16 cellular contexts compared by ENCODE assay signal in the genomic region with DNA sequence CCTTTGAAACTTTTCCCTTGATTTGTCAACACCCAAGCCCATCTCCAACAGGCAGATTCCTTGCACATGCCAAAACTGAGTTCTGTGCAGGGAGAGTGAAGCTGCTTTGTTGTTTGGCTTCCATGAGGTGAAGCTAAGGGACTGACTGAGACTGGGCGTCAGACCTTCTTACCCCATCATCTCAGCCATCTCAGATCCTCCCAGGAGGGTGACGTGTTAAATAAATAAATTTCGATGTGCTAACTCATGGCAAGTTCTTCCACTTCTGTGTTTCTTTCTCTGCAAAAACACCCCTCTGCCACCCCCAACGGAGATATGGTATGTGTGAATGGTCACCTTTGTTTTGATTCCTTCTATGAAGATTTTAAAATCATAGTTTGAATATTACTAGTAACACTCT.
"Had no signal": no experiment of that assay in that cellular context is flagged by ENCODE, and none has a peak within 500 bp of the region (broad histone marks: within the 10 kb centered on the region; RNA-seq: fewer than 3 reads in every experiment).

No MANE protein-coding gene starts in this region.

- DNase-seq: activated gamma-delta T cell; activated naive CD8-positive, alpha-beta T cell treated with anti-CD3 and anti-CD28 coated beads for 36 hours; activated T-cell treated with anti-CD3 and anti-CD28 coated beads, Interleukin-2, amount 50 U/mL, for 1 hour; effector CD4-positive, alpha-beta T cell; glutamatergic neuron; immature natural killer cell; left cardiac atrium; lower lobe of right lung; naive thymus-derived CD4-positive, alpha-beta T cell; retina; stimulated activated CD4-positive, alpha-beta T cell treated with anti-CD3 and anti-CD28 coated beads, Interleukin-15, amount 100 ng/mL, for 24 hours; stimulated activated CD4-positive, alpha-beta T cell treated with anti-CD3 and anti-CD28 coated beads, Interleukin-4, amount 100 ng/mL, for 4 hours; stomach; tibial artery had no signal

- H3K27me3 Mint-ChIP-seq: activated naive CD8-positive, alpha-beta T cell treated with anti-CD3 and anti-CD28 coated beads for 36 hours; naive thymus-derived CD4-positive, alpha-beta T cell had no signal

- H3K27ac ChIP-seq: lower lobe of right lung, stomach, tibial artery, vagina had no signal

- H3K4me1 ChIP-seq: lower lobe of right lung, stomach, tibial artery, vagina had no signal

- H3K9me3 ChIP-seq: lower lobe of right lung, stomach, tibial artery, vagina had no signal

- H3K27ac Mint-ChIP-seq: immature natural killer cell; naive thymus-derived CD4-positive, alpha-beta T cell had no signal

- H3K4me3 Mint-ChIP-seq: activated naive CD8-positive, alpha-beta T cell treated with anti-CD3 and anti-CD28 coated beads for 36 hours; immature natural killer cell; naive thymus-derived CD4-positive, alpha-beta T cell had no signal

- H3K9me3 Mint-ChIP-seq: activated naive CD8-positive, alpha-beta T cell treated with anti-CD3 and anti-CD28 coated beads for 36 hours; immature natural killer cell; naive thymus-derived CD4-positive, alpha-beta T cell had no signal

- H3K4me1 Mint-ChIP-seq: activated naive CD8-positive, alpha-beta T cell treated with anti-CD3 and anti-CD28 coated beads for 36 hours; immature natural killer cell; naive thymus-derived CD4-positive, alpha-beta T cell had no signal

- ATAC-seq: activated CD4-positive, CD25-positive, alpha-beta regulatory T cell treated with anti-CD3 and anti-CD28 coated beads, Interleukin-2, amount 50 U/mL, for 24 hours; left cardiac atrium; lower lobe of right lung had no signal

- H3K27me3 ChIP-seq: stomach, tibial artery, vagina had no signal

- H3K4me3 ChIP-seq: lower lobe of right lung, stomach, tibial artery, vagina had no signal
